Comparison of ENCODE assay signal across 16 cellular contexts in genomic region chr6:7201444-7201731, GRCh38.
A peak's percentile ranks its signal among the peaks of the same experiment; 100 is the strongest.
DNase-seq lines count a peak whose midpoint lies in the region; ATAC-seq, FAIRE-seq and TF ChIP-seq lines count a peak whose summit lies in the region.
"Had no signal": no experiment of that assay in that cellular context is flagged by ENCODE, and none has a peak within 500 bp of the region (broad histone marks: within the 10 kb centered on the region; RNA-seq: fewer than 3 reads in every experiment).

No MANE protein-coding gene starts in this region.

- H3K27ac ChIP-seq in HepG2 (ENCODE audit: extremely low read length, insufficient read depth, low read length) (peak overlapping the region; percentile 74), thyroid gland (peak overlapping the region; percentile 34 to 90 (median 87))
- H3K27ac ChIP-seq: SJSA1 had no signal

- H3K27me3 ChIP-seq in HepG2 (ENCODE audit: control insufficient read depth in 1 of 2, insufficient read depth in 2 of 2, low read length in 2 of 2) (no peaks in the 10 kb centered on the region), thyroid gland (no peaks in the 10 kb centered on the region)
- H3K27me3 ChIP-seq: SJSA1 had no signal

- no peak for FAIRE-seq in HepG2 (lab: Jason Lieb, UNC)

- TF ChIP-seq RAD21 in HepG2 (CRISPR knock-in tag; IDR thresholded peaks at IDR 0.05), result no peak

- H3K4me3 Mint-ChIP-seq in activated T-cell treated with anti-CD3 and anti-CD28 coated beads, Interleukin-2, amount 50 U/mL, for 24 hours, result no peak overlapping the region
- H3K4me3 Mint-ChIP-seq in activated T-cell treated with anti-CD3 and anti-CD28 coated beads, Interleukin-2, amount 50 U/mL, for 72 hours, result no peak overlapping the region
- H3K4me3 Mint-ChIP-seq in WTC11, result no peak overlapping the region

- H3K4me2 ChIP-seq in HepG2 (ENCODE audit: low read depth, low read length), result peak overlapping the region; percentile 64

- H3K9ac ChIP-seq in HepG2 (ENCODE audit: insufficient read depth, low read depth, low read length), result peak overlapping the region; percentile 19; the same call in 1 of the 2 replicates

- H3K9me3 ChIP-seq in HepG2 (ENCODE audit: low read length), result no peaks in the 10 kb centered on the region
- no peaks in the 10 kb centered on the region for H3K9me3 ChIP-seq in thyroid gland
- H3K9me3 ChIP-seq: SJSA1 had no signal

- H3K4me1 ChIP-seq in HepG2 (ENCODE audit: insufficient read depth, low read length) (peaks cover 35% of the 10 kb centered on the region), thyroid gland (peaks cover 50% of the 10 kb centered on the region in 2 donors)
- H3K4me1 ChIP-seq: SJSA1 had no signal

- H3K27me3 Mint-ChIP-seq in activated T-cell treated with anti-CD3 and anti-CD28 coated beads, Interleukin-2, amount 50 U/mL, for 24 hours, result no peaks in the 10 kb centered on the region
- H3K27me3 Mint-ChIP-seq in activated T-cell treated with anti-CD3 and anti-CD28 coated beads, Interleukin-2, amount 50 U/mL, for 72 hours (ENCODE audit: low read depth), result no peaks in the 10 kb centered on the region
- no peaks in the 10 kb centered on the region for H3K27me3 Mint-ChIP-seq in WTC11 (ENCODE audit: low read depth)

- POLR2A ChIA-PET in WTC11 (lab: Charles Lee) (interaction anchor here (1.3 kb wide), 1 partner anchor 448 kb away, joined by 3 read pairs; no protein-coding TSS in a partner anchor), HepG2 (lab: Yijun Ruan, JAX) (interaction anchor here (0.7 to 1.1 kb wide), 2 partner anchors 30 to 93 kb away, joined by 3 read pairs; partner anchors contain the start of gene RREB1)

- peaks cover 29% of the 10 kb centered on the region for H3K4me1 Mint-ChIP-seq in activated T-cell treated with anti-CD3 and anti-CD28 coated beads, Interleukin-2, amount 50 U/mL, for 24 hours (ENCODE audit: low read depth)
- peaks cover 35% of the 10 kb centered on the region for H3K4me1 Mint-ChIP-seq in activated T-cell treated with anti-CD3 and anti-CD28 coated beads, Interleukin-2, amount 50 U/mL, for 72 hours (ENCODE audit: low read depth)
- H3K4me1 Mint-ChIP-seq in WTC11, result peaks cover 17% of the 10 kb centered on the region

- TF ChIP-seq EP300 in HepG2 (IDR thresholded peaks at IDR 0.05; ENCODE audit: low read depth in 2 of 2, low read length in 2 of 2) (no peak), HepG2 (CRISPR knock-in tag; IDR thresholded peaks at IDR 0.05; ENCODE audit: borderline replicate concordance) (no peak)

- no peak for ATAC-seq in activated T-cell treated with anti-CD3 and anti-CD28 coated beads, Interleukin-2, amount 50 U/mL, for 72 hours (replicated peaks in 1 of 2)
- no peak for ATAC-seq in WTC11
- ATAC-seq in HepG2, result no peak

- CTCF ChIA-PET in WTC11 (lab: Charles Lee) (no interaction called here), HepG2 (lab: Yijun Ruan, JAX; ENCODE audit: low intra/inter-chr PET ratio, low total read pairs) (no interaction called here)

- BruUV-seq in HepG2 (replicated peaks; lab: Mats Ljungman, UMichigan), result no TSS peak

- H3K36me3 ChIP-seq in HepG2 (replicated peaks in 1 of 2; ENCODE audit: control insufficient read depth in 1 of 2, insufficient read depth in 2 of 2, low read length in 2 of 2) (peaks cover 26 to 67% of the 10 kb centered on the region in 2 experiments), thyroid gland (peaks cover 0 to 4% of the 10 kb centered on the region in 2 donors)

- H3K36me3 Mint-ChIP-seq in activated T-cell treated with anti-CD3 and anti-CD28 coated beads, Interleukin-2, amount 50 U/mL, for 24 hours (ENCODE audit: low read depth), result peaks cover 78% of the 10 kb centered on the region
- H3K36me3 Mint-ChIP-seq in activated T-cell treated with anti-CD3 and anti-CD28 coated beads, Interleukin-2, amount 50 U/mL, for 72 hours (ENCODE audit: insufficient read depth in 2 of 2), result peaks cover 0 to 3% of the 10 kb centered on the region in 2 donors
- H3K36me3 Mint-ChIP-seq in WTC11, result peaks cover 20% of the 10 kb centered on the region

- H2AFZ ChIP-seq in HepG2 (ENCODE audit: low read length), result no peak overlapping the region

- 88% methylated on average over 2 of the region's 2 CpGs for WGBS in HepG2 (ENCODE audit: low lambda C conversion rate)
- 28 to 33% methylated on average over 2 of the region's 2 CpGs for WGBS in thyroid gland, 2 donors

- H3K9me3 Mint-ChIP-seq in activated T-cell treated with anti-CD3 and anti-CD28 coated beads, Interleukin-2, amount 50 U/mL, for 24 hours, result no peaks in the 10 kb centered on the region
- H3K9me3 Mint-ChIP-seq in activated T-cell treated with anti-CD3 and anti-CD28 coated beads, Interleukin-2, amount 50 U/mL, for 72 hours, result no peaks in the 10 kb centered on the region
- no peaks in the 10 kb centered on the region for H3K9me3 Mint-ChIP-seq in WTC11

- H3K4me3 ChIP-seq in HepG2 (replicated peaks in 1 of 3; ENCODE audit: insufficient read depth in 1 of 3, low read depth in 2 of 3, low read length in 3 of 3) (no peak overlapping the region), thyroid gland (replicated peaks in 1 of 3) (no peak overlapping the region)
- H3K4me3 ChIP-seq: SJSA1 had no signal

- H3K27ac Mint-ChIP-seq in activated T-cell treated with anti-CD3 and anti-CD28 coated beads, Interleukin-2, amount 50 U/mL, for 24 hours, result peak overlapping the region; percentile 59
- H3K27ac Mint-ChIP-seq in activated T-cell treated with anti-CD3 and anti-CD28 coated beads, Interleukin-2, amount 50 U/mL, for 72 hours, result no peak overlapping the region
- H3K27ac Mint-ChIP-seq in WTC11, result 0 out of 2 replicates have a peak overlapping the region, but pooled peaks have one; percentile 45

- H4K20me1 ChIP-seq in HepG2 (ENCODE audit: insufficient read depth, low read length), result no peaks in the 10 kb centered on the region

- intact Hi-C loops in HepG2 (cut with micrococcal nuclease; ENCODE audit: unreplicated experiment), result no loop called here
- intact Hi-C loops in thyroid gland (cut with DNase I), result no loop called here

- H3K79me2 ChIP-seq in HepG2 (ENCODE audit: insufficient read depth, low read length), result peaks cover 22% of the 10 kb centered on the region

- TF ChIP-seq POLR2A in HepG2 (IDR thresholded peaks at IDR 0.05; ENCODE audit: insufficient read depth in 1 of 2, low read depth in 2 of 2, low read length in 2 of 2) (no peak), thyroid gland (IDR thresholded peaks at IDR 0.05) (no peak)

- in situ Hi-C loops in HepG2 (cut with HindIII; ENCODE audit: extremely low pct_ligation_motif_present, low pct_unique_long_range_greater_than_20kb), result no loop called here
- in situ Hi-C loops in KBM-7 (cut with MboI; ENCODE audit: low pct_unique_long_range_greater_than_20kb, low sequenced_read_pairs), result no loop called here

- TF ChIP-seq CTCF in WTC11 (IDR thresholded peaks at IDR 0.05), result no peak
- TF ChIP-seq CTCF in HepG2 (CRISPR knock-in tag; IDR thresholded peaks at IDR 0.05), result no peak
- TF ChIP-seq CTCF in thyroid gland (IDR thresholded peaks at IDR 0.05), result no peak

- no peak for DNase-seq in activated T-cell treated with anti-CD3 and anti-CD28 coated beads, Interleukin-2, amount 50 U/mL, for 24 hours
- DNase-seq in activated T-cell treated with anti-CD3 and anti-CD28 coated beads, Interleukin-2, amount 50 U/mL, for 72 hours, result no peak
- DNase-seq in WTC11 (ENCODE audit: low spot score), result no peak
- no peak for DNase-seq in HepG2 (ENCODE audit: low spot score)
- no peak for DNase-seq in thyroid gland
- no peak for DNase-seq in NCI-H1694 treated with DMSO at 0.1 percent for 48 hours (lab: John Stamatoyannopoulos, UW)
- DNase-seq in KBM-7, result no peak
- DNase-seq in T-helper 1 cell, result no peak
- DNase-seq: ACHN; activated naive CD4-positive, alpha-beta T cell treated with Interleukin-2 at 50 U/mL for 16 hours; effector CD8-positive, alpha-beta T cell; HCEC 1CT; NCI-H2107; retina; stimulated activated naive CD4-positive, alpha-beta T cell had no signal

TF ChIP-seq in WTC11, 78 proteins besides CTCF, POLR2A, EP300 and RAD21 (continues in another document):
- TF ChIP-seq STAT6 (CRISPR knock-in tag; conservative IDR thresholded peaks at IDR 0.05; ENCODE audit: low read depth), result no peak
- TF ChIP-seq RORB (CRISPR knock-in tag; IDR thresholded peaks at IDR 0.05), result no peak

TF ChIP-seq in HepG2, 621 proteins besides CTCF, POLR2A, EP300 and RAD21 (continues in another document):
- TF ChIP-seq SP4 (CRISPR knock-in tag; IDR thresholded peaks at IDR 0.05) (0 out of 2 replicates have a peak, but pooled peaks have one; percentile 2), ZNF430 (CRISPR knock-in tag; IDR thresholded peaks at IDR 0.05) (0 out of 2 replicates have a peak, but pooled peaks have one; percentile 1), TEAD3 (CRISPR knock-in tag; optimal IDR thresholded peaks at IDR 0.05; ENCODE audit: borderline replicate concordance) (no peak), NR1H2 (CRISPR knock-in tag; IDR thresholded peaks at IDR 0.05; ENCODE audit: borderline replicate concordance, low read depth) (no peak), KLF13 (CRISPR knock-in tag; IDR thresholded peaks at IDR 0.05) (no peak), ZSCAN20 (CRISPR knock-in tag; IDR thresholded peaks at IDR 0.05; ENCODE audit: borderline replicate concordance) (no peak), MED1 (CRISPR knock-in tag; IDR thresholded peaks at IDR 0.05) (no peak), ZNF296 (CRISPR knock-in tag; conservative IDR thresholded peaks at IDR 0.05) (no peak), HNRNPK (IDR thresholded peaks at IDR 0.05; ENCODE audit: low read depth, low read length, poor library complexity, severe bottlenecking) (peak; percentile 7), ZNF556 (CRISPR knock-in tag; IDR thresholded peaks at IDR 0.05; ENCODE audit: borderline replicate concordance) (no peak), KLF6 (CRISPR knock-in tag; IDR thresholded peaks at IDR 0.05) (no peak), ATF7 (IDR thresholded peaks at IDR 0.05) (no peak), ATF7 (CRISPR knock-in tag; IDR thresholded peaks at IDR 0.05) (no peak), RARA (CRISPR knock-in tag; IDR thresholded peaks at IDR 0.05) (no peak), ZNF652 (CRISPR knock-in tag; IDR thresholded peaks at IDR 0.05; ENCODE audit: borderline replicate concordance, low read depth) (no peak), PAF1 (CRISPR knock-in tag; IDR thresholded peaks at IDR 0.05) (no peak), KDM6A (CRISPR knock-in tag; IDR thresholded peaks at IDR 0.05; ENCODE audit: low read depth) (no peak), ZNF30 (CRISPR knock-in tag; IDR thresholded peaks at IDR 0.05) (no peak), ZNF784 (CRISPR knock-in tag; IDR thresholded peaks at IDR 0.05; ENCODE audit: borderline replicate concordance) (no peak), ATAD3A (CRISPR knock-in tag; IDR thresholded peaks at IDR 0.05) (no peak)
